Comparison of ENCODE assay signal across 8 cellular contexts in genomic region chr7:18177815-18178660, GRCh38.
DNase-seq lines count a peak whose midpoint lies in the region; ATAC-seq lines count a peak whose summit lies in the region.

No MANE protein-coding gene starts in this region.

- no peak overlapping the region for H3K4me2 ChIP-seq in mesenchymal stem cell (ENCODE audit: low read length, poor library complexity, severe bottlenecking)

- no peaks in the 10 kb centered on the region for H3K79me1 ChIP-seq in mesenchymal stem cell (replicated peaks; ENCODE audit: low read length, poor library complexity, severe bottlenecking)

- H3K4me3 ChIP-seq in mesenchymal stem cell (ENCODE audit: insufficient read depth in 1 of 2, low read depth in 1 of 2, low read length in 2 of 2): no peak overlapping the region

- no peaks in the 10 kb centered on the region for H3K4me1 ChIP-seq in mesenchymal stem cell (ENCODE audit: control insufficient read depth, insufficient read depth, low read depth, low read length)

- ATAC-seq in GM19328 (IDR thresholded peaks at IDR 0.05; ENCODE audit: unreplicated experiment): peak; percentile 87
- peak; percentile 87 for ATAC-seq in HG03196 (IDR thresholded peaks at IDR 0.05; ENCODE audit: unreplicated experiment)

- no peaks in the 10 kb centered on the region for H3K27me3 ChIP-seq in mesenchymal stem cell (ENCODE audit: control insufficient read depth in 1 of 2, insufficient read depth in 1 of 2, low read length in 2 of 2)

- no peaks in the 10 kb centered on the region for H3K36me3 ChIP-seq in mesenchymal stem cell (ENCODE audit: control insufficient read depth in 1 of 2, insufficient read depth in 2 of 2, low read depth in 1 of 2, low read length in 2 of 2)

- H3K27ac ChIP-seq in mesenchymal stem cell (ENCODE audit: low read length, poor library complexity, severe bottlenecking): no peak overlapping the region

- H2AFZ ChIP-seq in mesenchymal stem cell (ENCODE audit: low read depth, low read length): no peak overlapping the region

- no peak overlapping the region for H2BK12ac ChIP-seq in mesenchymal stem cell (ENCODE audit: low read length in 2 of 2)

- DNase-seq in COLO829 (ENCODE audit: low spot score) (peak; percentile 34), SKM-1 treated with dmso at 0.1 percent for 144 hours (lab: John Stamatoyannopoulos, UW; ENCODE audit: unreplicated experiment) (peak; percentile 94), mesenchymal stem cell (peak; percentile 30), GF-D8 (lab: John Stamatoyannopoulos, UW) (no peak), iPS-NIHi11 (ENCODE audit: low spot score) (no peak), NCI-H2171 treated with DMSO at 0.1 percent for 48 hours (lab: John Stamatoyannopoulos, UW) (no peak)

- H2BK15ac ChIP-seq in mesenchymal stem cell (ENCODE audit: low read depth, poor library complexity, severe bottlenecking): no peak overlapping the region

- no peak overlapping the region for H3K4ac ChIP-seq in mesenchymal stem cell (ENCODE audit: low read depth in 1 of 2, low read length in 2 of 2)

- no peak overlapping the region for H2BK120ac ChIP-seq in mesenchymal stem cell (ENCODE audit: low read depth, low read length)

- H4K91ac ChIP-seq in mesenchymal stem cell (ENCODE audit: low read length): no peak overlapping the region

- no peak overlapping the region for H4K8ac ChIP-seq in mesenchymal stem cell (ENCODE audit: low read length)

- 82% methylated on average over 6 of the region's 7 CpGs for WGBS in mesenchymal stem cell

- no peak overlapping the region for H3K18ac ChIP-seq in mesenchymal stem cell (ENCODE audit: low read depth in 1 of 2, low read length in 2 of 2)

- no peak overlapping the region for H3K23ac ChIP-seq in mesenchymal stem cell (ENCODE audit: low read length in 2 of 2)

- no peak overlapping the region for H2BK5ac ChIP-seq in mesenchymal stem cell (ENCODE audit: low read depth, low read length, poor library complexity, severe bottlenecking)

- no peak overlapping the region for H2AK5ac ChIP-seq in mesenchymal stem cell (ENCODE audit: low read length, severe bottlenecking)

- no peak overlapping the region for H3K14ac ChIP-seq in mesenchymal stem cell (ENCODE audit: low read length in 2 of 2)

- H3K9me3 ChIP-seq in mesenchymal stem cell (ENCODE audit: control insufficient read depth, low read length): no peaks in the 10 kb centered on the region

- H3K9ac ChIP-seq in mesenchymal stem cell (ENCODE audit: low read length): no peak overlapping the region

Comparison
In these comparisons a context has a peak if more than half of its experiments do, and no peak if none do; other contexts are left out.
1. DNase-seq: peak in COLO829 (single experiment), SKM-1 treated with dmso at 0.1 percent for 144 hours (single experiment) and mesenchymal stem cell (single experiment); none in GF-D8 (single experiment), iPS-NIHi11 (single experiment) and NCI-H2171 treated with DMSO at 0.1 percent for 48 hours (single experiment).